Comparison of ENCODE assay signal across 1 cellular context in genomic region chr10:110007701-110008517, GRCh38.
TF ChIP-seq lines count a peak whose summit lies in the region.

TSS of gene ADD3 (plus strand) at chr10:110007984. CDS start at chr10:110100654, 92,670 bp downstream.

TF ChIP-seq in SK-N-SH, 30 proteins besides CTCF, POLR2A, EP300 and RAD21 (continued from another document):
- no peak for TF ChIP-seq FOXM1 (IDR thresholded peaks at IDR 0.05; ENCODE audit: low read depth)
- TF ChIP-seq REST (IDR thresholded peaks at IDR 0.05; ENCODE audit: low read depth, low read length): no peak
- TF ChIP-seq PBX3 (IDR thresholded peaks at IDR 0.05): no peak
- TF ChIP-seq CHD2 (IDR thresholded peaks at IDR 0.05; ENCODE audit: low read length, partially characterized antibody): peak; percentile 35
